Comparison of ENCODE assay signal across 8 cellular contexts in genomic region chr7:127392566-127393369, GRCh38. TPM values are rescaled to one million over a fixed set of nuclear protein-coding genes. Genes with fewer than 3 reads are reported as not detected.
DNase-seq lines count a peak whose midpoint lies in the region; ATAC-seq and TF ChIP-seq lines count a peak whose summit lies in the region.

TSS of gene ZNF800 (minus strand) at chr7:127392708. CDS start at chr7:127391557, 1,151 bp downstream.

- H3K36me3 ChIP-seq in thoracic aorta = peaks cover 3% of the 10 kb centered on the region

- H3K4me3 ChIP-seq in GM08714 (ENCODE audit: low read length) = peak within 1 kb of the TSS; percentile 87
- H3K4me3 ChIP-seq in thoracic aorta = peak within 1 kb of the TSS; percentile 89

- TF ChIP-seq CTCF in osteocyte (IDR thresholded peaks at IDR 0.05) (no peak), thoracic aorta (IDR thresholded peaks at IDR 0.05) (no peak)

- DNase-seq in NCI-H1092 treated with DMSO at 0.1 percent for 48 hours (lab: John Stamatoyannopoulos, UW) = peak; percentile 92
- peak; percentile 92 for DNase-seq in SKM-1 treated with dmso at 0.1 percent for 144 hours (lab: John Stamatoyannopoulos, UW; ENCODE audit: unreplicated experiment)
- DNase-seq in glomerular visceral epithelial cell (ENCODE audit: extremely low spot score) = peak; percentile 88
- DNase-seq in osteocyte (ENCODE audit: extremely low spot score, unreplicated experiment) = peak; percentile 95
- peak; percentile 64 for DNase-seq in thoracic aorta (ENCODE audit: low spot score)

- peaks cover 66% of the 10 kb centered on the region for H3K4me1 Mint-ChIP-seq in activated naive CD8-positive, alpha-beta T cell (ENCODE audit: low read depth)
- peaks cover 28% of the 10 kb centered on the region for H3K4me1 Mint-ChIP-seq in osteocyte (ENCODE audit: unreplicated experiment)

- ATAC-seq in HG02571 (IDR thresholded peaks at IDR 0.05; ENCODE audit: unreplicated experiment) (peak; percentile 80), thoracic aorta (ENCODE audit: insufficient number of reproducible peaks, low FRiP score, low read depth) (peak; percentile 84)

- peak within 1 kb of the TSS; percentile 88 to 98 for H3K27ac ChIP-seq in thoracic aorta

- H3K9me3 Mint-ChIP-seq in activated naive CD8-positive, alpha-beta T cell (ENCODE audit: low read depth) = peaks cover 6% of the 10 kb centered on the region
- no peaks in the 10 kb centered on the region for H3K9me3 Mint-ChIP-seq in osteocyte (ENCODE audit: unreplicated experiment)

- no peaks in the 10 kb centered on the region for H3K27me3 Mint-ChIP-seq in activated naive CD8-positive, alpha-beta T cell
- H3K27me3 Mint-ChIP-seq in osteocyte (ENCODE audit: unreplicated experiment) = peaks cover 14% of the 10 kb centered on the region

- H3K36me3 Mint-ChIP-seq in activated naive CD8-positive, alpha-beta T cell = peaks cover 19% of the 10 kb centered on the region
- H3K36me3 Mint-ChIP-seq in osteocyte (ENCODE audit: unreplicated experiment) = peaks cover 18% of the 10 kb centered on the region

- H3K27me3 ChIP-seq in thoracic aorta (replicated peaks; ENCODE audit: insufficient read depth) = no peaks in the 10 kb centered on the region

- peaks cover 12 to 25% of the 10 kb centered on the region in 2 donors for H3K4me1 ChIP-seq in thoracic aorta (ENCODE audit: control insufficient read depth in 1 of 2, low read depth in 2 of 2)

- peak within 1 kb of the TSS; percentile 99 for H3K27ac Mint-ChIP-seq in activated naive CD8-positive, alpha-beta T cell
- peak within 1 kb of the TSS; percentile 95 for H3K27ac Mint-ChIP-seq in osteocyte (ENCODE audit: unreplicated experiment)

- H3K4me3 Mint-ChIP-seq in activated naive CD8-positive, alpha-beta T cell = peak within 1 kb of the TSS; percentile 100
- H3K4me3 Mint-ChIP-seq in osteocyte (ENCODE audit: unreplicated experiment) = peak within 1 kb of the TSS; percentile 98

- H3K9me3 ChIP-seq in thoracic aorta = no peaks in the 10 kb centered on the region

RNA-seq across cellular contexts. Expression of gene ZNF800, which starts in this region (rescaled TPM):
- 26.8 and 27.7 TPM in 2 replicates for total RNA-seq in osteocyte
- 10 to 100 TPM; 43.6 to 45.9 TPM for total RNA-seq in thoracic aorta

Comparison
In these comparisons a context has a peak if more than half of its experiments do, and no peak if none do; other contexts are left out.
1. Peak in every context shown above with its lines: DNase-seq, ATAC-seq, H3K4me3 ChIP-seq and H3K27ac ChIP-seq.